8 cellular contexts compared by ENCODE assay signal in the genomic region with DNA sequence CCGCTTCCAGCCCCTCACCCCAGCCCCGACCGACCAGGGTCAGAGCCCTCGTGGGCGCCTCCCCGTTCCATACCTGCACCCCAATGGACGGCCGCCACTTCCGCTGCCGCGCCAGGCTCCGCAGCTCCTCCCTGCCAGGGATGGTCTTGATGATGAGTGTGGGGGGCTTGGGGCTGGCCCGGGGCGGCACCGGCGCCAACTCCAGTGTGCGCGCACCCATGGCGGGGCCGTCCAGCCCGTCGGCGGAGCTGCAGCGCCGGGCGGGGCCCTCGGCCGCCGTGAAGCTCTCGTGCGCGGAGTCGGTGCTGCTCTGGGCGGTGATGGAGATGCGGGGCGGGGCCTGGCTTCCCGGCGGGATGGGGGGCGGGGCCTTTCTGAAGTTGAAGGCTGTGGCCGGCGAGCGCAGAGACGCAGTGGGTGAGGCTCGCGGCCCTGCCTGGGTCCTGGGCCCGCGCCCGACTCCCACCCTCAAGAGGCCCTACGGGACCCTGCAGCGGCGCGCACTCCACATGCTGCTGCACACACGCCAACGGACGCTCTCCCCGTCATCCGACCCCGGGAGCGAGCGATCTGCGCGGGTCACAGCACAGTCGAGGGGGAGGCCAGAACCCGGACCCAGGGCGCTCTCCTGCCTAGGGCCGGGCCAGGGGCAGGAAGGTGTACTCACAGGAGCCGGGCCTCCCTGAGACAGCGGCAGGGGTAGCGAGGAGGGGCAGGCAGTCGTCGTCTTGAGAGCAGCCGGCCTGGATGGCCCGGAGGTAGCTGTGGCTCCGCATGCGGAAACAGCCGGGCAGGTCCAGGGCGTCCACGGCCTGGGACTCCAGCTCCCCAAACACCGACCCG. TPM values are rescaled to one million over a fixed set of nuclear protein-coding genes. Genes with fewer than 3 reads are reported as not detected.
DNase-seq lines count a peak whose midpoint lies in the region; ATAC-seq and TF ChIP-seq lines count a peak whose summit lies in the region.

No MANE protein-coding gene starts in this region.

- H3K9me3 Mint-ChIP-seq in T-helper 1 cell treated with Interleukin-12 subunit alpha and Interleukin-12 subunit beta and Interleukin-4 antibody, amounts not matched to agents 30 μg/mL and 1 μg/mL, for 36 hours, result no peaks in the 10 kb centered on the region
- H3K9me3 Mint-ChIP-seq in stimulated activated memory B cell treated with anti-CD40 and anti-IgM and Interleukin-4, amounts not matched to agents 10 μg/mL and 1 μg/mL and 100 μg/mL, for 72 hours, result no peaks in the 10 kb centered on the region

- H3K9ac ChIP-seq in mammary epithelial cell (ENCODE audit: insufficient read depth, low read length), result no peak overlapping the region

- WGBS in mammary epithelial cell (ENCODE audit: low coverage, missing lambda C conversion rate), result 56% methylated on average over 5 of the region's 80 CpGs

- H3K4me2 ChIP-seq in mammary epithelial cell (ENCODE audit: insufficient read depth, low read depth, low read length), result peak overlapping the region; percentile 67

- H3K27me3 Mint-ChIP-seq in T-helper 1 cell treated with Interleukin-12 subunit alpha and Interleukin-12 subunit beta and Interleukin-4 antibody, amounts not matched to agents 30 μg/mL and 1 μg/mL, for 36 hours (ENCODE audit: low read depth), result peaks cover 45% of the 10 kb centered on the region
- peaks cover 46% of the 10 kb centered on the region for H3K27me3 Mint-ChIP-seq in stimulated activated memory B cell treated with anti-CD40 and anti-IgM and Interleukin-4, amounts not matched to agents 10 μg/mL and 1 μg/mL and 100 μg/mL, for 72 hours

- H3K27ac ChIP-seq in mammary epithelial cell (ENCODE audit: insufficient read depth, low read depth, low read length), result no peak overlapping the region

- no peaks in the 10 kb centered on the region for H3K4me1 ChIP-seq in mammary epithelial cell (ENCODE audit: insufficient read depth, low read length)

- H3K36me3 Mint-ChIP-seq in T-helper 1 cell treated with Interleukin-12 subunit alpha and Interleukin-12 subunit beta and Interleukin-4 antibody, amounts not matched to agents 30 μg/mL and 1 μg/mL, for 36 hours (ENCODE audit: low read depth), result no peaks in the 10 kb centered on the region
- peaks cover 6% of the 10 kb centered on the region for H3K36me3 Mint-ChIP-seq in stimulated activated memory B cell treated with anti-CD40 and anti-IgM and Interleukin-4, amounts not matched to agents 10 μg/mL and 1 μg/mL and 100 μg/mL, for 72 hours

- peaks cover 8% of the 10 kb centered on the region for H3K27me3 ChIP-seq in mammary epithelial cell (ENCODE audit: insufficient read depth, low read length)

- peak overlapping the region; percentile 67 for H2AFZ ChIP-seq in mammary epithelial cell (ENCODE audit: low read depth, low read length)

- no peaks in the 10 kb centered on the region for H4K20me1 ChIP-seq in mammary epithelial cell (ENCODE audit: insufficient read depth, low read length)

- no peak overlapping the region for H3K4me3 ChIP-seq in mammary epithelial cell (replicated peaks in 1 of 3; ENCODE audit: insufficient read depth in 1 of 3, low read depth in 2 of 3, low read length in 3 of 3)

- H3K79me2 ChIP-seq in mammary epithelial cell (ENCODE audit: insufficient read depth, low read length), result no peaks in the 10 kb centered on the region

- intact Hi-C loops in mammary epithelial cell (cut with micrococcal nuclease), result no loop called here

- peak overlapping the region; percentile 37 for H3K4me3 Mint-ChIP-seq in T-helper 1 cell treated with Interleukin-12 subunit alpha and Interleukin-12 subunit beta and Interleukin-4 antibody, amounts not matched to agents 30 μg/mL and 1 μg/mL, for 36 hours
- H3K4me3 Mint-ChIP-seq in stimulated activated memory B cell treated with anti-CD40 and anti-IgM and Interleukin-4, amounts not matched to agents 10 μg/mL and 1 μg/mL and 100 μg/mL, for 72 hours, result peak overlapping the region; percentile 77

- in situ Hi-C loops in mammary epithelial cell (cut with MboI; ENCODE audit: low sequenced_read_pairs in 2 of 2), result no loop called here

- no peak for TF ChIP-seq CTCF in mammary epithelial cell (conservative IDR thresholded peaks at IDR 0.05 in 1 of 2, IDR thresholded peaks at IDR 0.05 in 1 of 2; ENCODE audit: extremely low read depth in 1 of 2, insufficient read depth in 1 of 2, low read depth in 1 of 2, low read length in 2 of 2)

- no peaks in the 10 kb centered on the region for H3K4me1 Mint-ChIP-seq in T-helper 1 cell treated with Interleukin-12 subunit alpha and Interleukin-12 subunit beta and Interleukin-4 antibody, amounts not matched to agents 30 μg/mL and 1 μg/mL, for 36 hours (ENCODE audit: low read depth)
- peaks cover 8% of the 10 kb centered on the region for H3K4me1 Mint-ChIP-seq in stimulated activated memory B cell treated with anti-CD40 and anti-IgM and Interleukin-4, amounts not matched to agents 10 μg/mL and 1 μg/mL and 100 μg/mL, for 72 hours

- CTCF ChIA-PET in mammary epithelial cell (lab: Charles Lee; ENCODE audit: low non-redundant PET), result no interaction called here

- no peak overlapping the region for H3K27ac Mint-ChIP-seq in T-helper 1 cell treated with Interleukin-12 subunit alpha and Interleukin-12 subunit beta and Interleukin-4 antibody, amounts not matched to agents 30 μg/mL and 1 μg/mL, for 36 hours
- peak overlapping the region; percentile 44 for H3K27ac Mint-ChIP-seq in stimulated activated memory B cell treated with anti-CD40 and anti-IgM and Interleukin-4, amounts not matched to agents 10 μg/mL and 1 μg/mL and 100 μg/mL, for 72 hours

- H3K9me3 ChIP-seq in mammary epithelial cell (replicated peaks; ENCODE audit: insufficient read depth, low read length), result no peaks in the 10 kb centered on the region

- dilution Hi-C loops in mammary epithelial cell (cut with HindIII; ENCODE audit: low sequenced_read_pairs), result no loop called here

- BruUV-seq in mammary epithelial cell (replicated peaks; lab: Mats Ljungman, UMichigan), result no TSS peak

- DNase-seq in CD1c-positive myeloid dendritic cell (ENCODE audit: extremely low spot score) (peak; percentile 9), mammary epithelial cell (no peak), lung microvascular endothelial cell (ENCODE audit: low read depth in 2 of 2) (peak; percentile 15 to 22), NCI-H146 (lab: John Stamatoyannopoulos, UW) (no peak), NCI-H2107 treated with DMSO at 0.1 percent for 48 hours (lab: John Stamatoyannopoulos, UW; ENCODE audit: unreplicated experiment) (no peak)

- peak; percentile 75 for ATAC-seq in stimulated activated memory B cell treated with anti-CD40 and anti-IgM and Interleukin-4, amounts not matched to agents 10 μg/mL and 1 μg/mL and 100 μg/mL, for 72 hours
- no peak for ATAC-seq in GM19455 (IDR thresholded peaks at IDR 0.05; ENCODE audit: unreplicated experiment)

- H3K36me3 ChIP-seq in mammary epithelial cell (ENCODE audit: insufficient read depth, low read length), result no peaks in the 10 kb centered on the region

RNA-seq across cellular contexts. Expression of a gene that starts 26.1 kb away (rescaled TPM):
- 10 to 100 TPM; 46.7 to 54.5 TPM for total RNA-seq in mammary epithelial cell
- polyA plus RNA-seq in mammary epithelial cell, result 74.9 TPM
- 114 TPM for polyA minus RNA-seq in mammary epithelial cell
- total RNA-seq in lung microvascular endothelial cell, result 34.4 and 40.3 TPM in 2 replicates

RNA-seq across cellular contexts. Expression of a gene that starts 43.8 kb away (rescaled TPM):
- total RNA-seq in mammary epithelial cell, result under 1 TPM in 1 of 2 donors, not detected in 1; 0.31 TPM
- polyA plus RNA-seq in mammary epithelial cell, result 0.02 TPM
- not detected for polyA minus RNA-seq in mammary epithelial cell
- under 0.01 TPM in 1 of 2 replicates, not detected in the other for total RNA-seq in lung microvascular endothelial cell

Comparison
In these comparisons a context has a peak if more than half of its experiments do, and no peak if none do; other contexts are left out.
1. DNase-seq: peak in CD1c-positive myeloid dendritic cell (single experiment) and lung microvascular endothelial cell (2 of 2); none in mammary epithelial cell (single experiment), NCI-H146 (single experiment) and NCI-H2107 treated with DMSO at 0.1 percent for 48 hours (single experiment).